In genomic region chr17:68383443-68384321, GRCh38 we compare ENCODE assay signal across 9 cellular contexts.
DNase-seq lines count a peak whose midpoint lies in the region; ATAC-seq and TF ChIP-seq lines count a peak whose summit lies in the region.
"Had no signal": no experiment of that assay in that cellular context is flagged by ENCODE, and none has a peak within 500 bp of the region (broad histone marks: within the 10 kb centered on the region; RNA-seq: fewer than 3 reads in every experiment).

No MANE protein-coding gene starts in this region.

- H3K4me2 ChIP-seq in Loucy (ENCODE audit: low read depth, low read length, poor library complexity, severe bottlenecking) = peak overlapping the region; percentile 52

- no peaks in the 10 kb centered on the region for H3K36me3 Mint-ChIP-seq in mesothelial cell of epicardium
- no peaks in the 10 kb centered on the region for H3K36me3 Mint-ChIP-seq in progenitor cell of endocrine pancreas (ENCODE audit: insufficient read depth)

- no peaks in the 10 kb centered on the region for H3K36me3 ChIP-seq in Loucy (ENCODE audit: insufficient read depth, low read length)

- H3K9me3 Mint-ChIP-seq in mesothelial cell of epicardium = no peaks in the 10 kb centered on the region
- H3K9me3 Mint-ChIP-seq in progenitor cell of endocrine pancreas (ENCODE audit: low read depth) = no peaks in the 10 kb centered on the region

- no peak overlapping the region for H3K4me3 Mint-ChIP-seq in mesothelial cell of epicardium
- no peak overlapping the region for H3K4me3 Mint-ChIP-seq in progenitor cell of endocrine pancreas (ENCODE audit: low read depth)

- no peak for TF ChIP-seq CTCF in Loucy (conservative IDR thresholded peaks at IDR 0.05; ENCODE audit: low read length)
- no peak for TF ChIP-seq CTCF in cardiac fibroblast (IDR thresholded peaks at IDR 0.05; ENCODE audit: low read depth, low read length)
- TF ChIP-seq CTCF in mesothelial cell of epicardium (IDR thresholded peaks at IDR 0.05; ENCODE audit: unreplicated experiment) = no peak
- no peak for TF ChIP-seq CTCF in progenitor cell of endocrine pancreas (IDR thresholded peaks at IDR 0.05; ENCODE audit: unreplicated experiment)

- H4K20me1 ChIP-seq in Loucy (ENCODE audit: insufficient read depth, low read length, poor library complexity, severe bottlenecking) = no peaks in the 10 kb centered on the region

- H3K27ac ChIP-seq in substantia nigra (ENCODE audit: low read depth, low read length, poor library complexity, severe bottlenecking) = no peak overlapping the region

- peak; percentile 73 for DNase-seq in AG20443 (ENCODE audit: low spot score)
- DNase-seq in cardiac fibroblast (ENCODE audit: low read depth in 2 of 2) = peak; percentile 94
- DNase-seq in mesothelial cell of epicardium (ENCODE audit: low spot score in 2 of 2, unreplicated experiment in 2 of 2) = no peak
- DNase-seq in substantia nigra (lab: John Stamatoyannopoulos, UW) = no peak
- no peak for DNase-seq in progenitor cell of endocrine pancreas (ENCODE audit: low spot score, unreplicated experiment)
- DNase-seq: NCI-H82 had no signal

- H3K27me3 Mint-ChIP-seq in mesothelial cell of epicardium (ENCODE audit: low read depth) (no peaks in the 10 kb centered on the region), progenitor cell of endocrine pancreas (peaks cover 4% of the 10 kb centered on the region)

- H3K4me1 Mint-ChIP-seq in mesothelial cell of epicardium (peaks cover 22% of the 10 kb centered on the region), progenitor cell of endocrine pancreas (ENCODE audit: low read depth) (peaks cover 5% of the 10 kb centered on the region)

- H3K9me2 ChIP-seq in Loucy (replicated peaks; ENCODE audit: low read depth, low read length) = no peaks in the 10 kb centered on the region

- peak overlapping the region; percentile 19 for H3K27ac Mint-ChIP-seq in mesothelial cell of epicardium
- H3K27ac Mint-ChIP-seq in progenitor cell of endocrine pancreas = no peak overlapping the region

- H3K4me3 ChIP-seq in Loucy (ENCODE audit: low read length, poor library complexity, severe bottlenecking) (peak overlapping the region; percentile 16), cardiac fibroblast (replicated peaks in 1 of 2; ENCODE audit: low read depth in 2 of 2, low read length in 2 of 2) (no peak overlapping the region)

- H3K9ac ChIP-seq in Loucy (ENCODE audit: low read depth, low read length, poor library complexity, severe bottlenecking) = peak overlapping the region; percentile 13

- no peaks in the 10 kb centered on the region for H3K79me2 ChIP-seq in Loucy (ENCODE audit: insufficient read depth, low read length)

- H3K9me3 ChIP-seq in Loucy (ENCODE audit: insufficient read depth, low read depth, low read length) = no peaks in the 10 kb centered on the region

- no peak for ATAC-seq in HG02798 (IDR thresholded peaks at IDR 0.05; ENCODE audit: poor library complexity, unreplicated experiment)
- ATAC-seq in HG02763 (IDR thresholded peaks at IDR 0.05; ENCODE audit: unreplicated experiment) = no peak

- peaks cover 25% of the 10 kb centered on the region for H3K4me1 ChIP-seq in Loucy (ENCODE audit: insufficient read depth, low read length, poor library complexity, severe bottlenecking)

- peak overlapping the region; percentile 72 for H2AFZ ChIP-seq in Loucy (ENCODE audit: low read length)

- no peaks in the 10 kb centered on the region for H3K27me3 ChIP-seq in Loucy (ENCODE audit: insufficient read depth, low read length, poor library complexity, severe bottlenecking)

- no peaks in the 10 kb centered on the region for H3F3A ChIP-seq in Loucy (ENCODE audit: low read depth)

Comparison
In these comparisons a context has a peak if more than half of its experiments do, and no peak if none do; other contexts are left out.
1. DNase-seq: peak in AG20443 (single experiment) and cardiac fibroblast (2 of 2); none in mesothelial cell of epicardium (0 of 2), substantia nigra (0 of 49) and progenitor cell of endocrine pancreas (single experiment).